1 cellular context compared by ENCODE assay signal in genomic region chr1:66929691-66929998, GRCh38.
TF ChIP-seq lines count a peak whose summit lies in the region.

No MANE protein-coding gene starts in this region.

TF ChIP-seq in GM12878, 131 proteins besides CTCF, POLR2A, EP300 and RAD21:
- 0 out of 2 replicates have a peak, but pooled peaks have one; percentile 5 for TF ChIP-seq ELK1 (IDR thresholded peaks at IDR 0.05; ENCODE audit: low read depth, low read length)
- TF ChIP-seq ZBTB40 (IDR thresholded peaks at IDR 0.05; ENCODE audit: borderline replicate concordance): no peak
- TF ChIP-seq ZNF687 (IDR thresholded peaks at IDR 0.05): no peak
- TF ChIP-seq NBN (IDR thresholded peaks at IDR 0.05): no peak
- no peak for TF ChIP-seq SMC3 (IDR thresholded peaks at IDR 0.05; ENCODE audit: borderline replicate concordance, low read length)
- no peak for TF ChIP-seq TCF12 (IDR thresholded peaks at IDR 0.05; ENCODE audit: low read depth, low read length)
- no peak for TF ChIP-seq TCF7 (IDR thresholded peaks at IDR 0.05; ENCODE audit: borderline replicate concordance)
- peak; percentile 52; the same call in 1 of the 2 replicates for TF ChIP-seq PML (IDR thresholded peaks at IDR 0.05; ENCODE audit: low read length)
- no peak for TF ChIP-seq JUND (IDR thresholded peaks at IDR 0.05; ENCODE audit: low read depth, low read length)
TF ChIP-seq in GM12878: peak in this region for 2.
